1 cellular context compared by ENCODE assay signal in the genomic region with DNA sequence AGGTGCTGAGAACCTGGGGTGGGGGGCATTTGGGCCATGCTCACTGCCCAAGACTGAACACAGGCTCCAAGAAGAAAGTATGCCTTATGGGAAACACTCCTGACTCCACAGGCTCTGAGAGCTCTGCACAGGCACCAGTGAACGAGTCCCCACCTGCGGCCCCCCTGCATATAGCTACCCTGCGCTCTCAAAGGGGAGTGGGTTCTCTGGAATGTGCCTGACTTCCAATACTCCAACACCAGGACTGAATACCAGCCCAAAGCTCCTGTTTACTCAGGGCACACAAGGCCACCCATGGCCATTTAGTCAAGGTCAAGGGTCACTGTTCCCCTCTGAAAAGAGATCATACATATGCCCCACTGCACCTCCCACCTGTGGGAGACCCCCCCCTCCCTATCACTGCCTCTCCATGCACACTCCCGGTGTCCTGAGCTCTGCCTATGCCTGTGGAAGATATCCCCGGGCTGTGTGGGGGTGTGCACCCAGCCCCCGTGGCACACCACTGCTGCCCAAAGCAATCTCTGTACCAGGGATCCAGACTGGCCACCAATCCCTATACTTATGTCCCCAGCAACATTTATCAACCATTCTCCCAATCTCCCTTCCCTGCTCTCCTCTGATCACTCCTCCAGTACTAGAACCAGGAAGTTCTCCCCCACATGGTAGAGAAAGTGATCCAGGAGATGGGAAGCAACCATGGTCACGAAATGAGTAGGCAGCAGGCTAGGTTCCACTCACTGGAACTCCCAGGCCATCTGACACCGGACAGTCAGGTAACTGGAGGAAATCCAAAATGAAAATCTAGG.
TF ChIP-seq lines count a peak whose summit lies in the region.

No MANE protein-coding gene starts in this region.

TF ChIP-seq in HepG2, 621 proteins besides CTCF, POLR2A, EP300 and RAD21 (continued from another document):
- TF ChIP-seq, protein P1, sequence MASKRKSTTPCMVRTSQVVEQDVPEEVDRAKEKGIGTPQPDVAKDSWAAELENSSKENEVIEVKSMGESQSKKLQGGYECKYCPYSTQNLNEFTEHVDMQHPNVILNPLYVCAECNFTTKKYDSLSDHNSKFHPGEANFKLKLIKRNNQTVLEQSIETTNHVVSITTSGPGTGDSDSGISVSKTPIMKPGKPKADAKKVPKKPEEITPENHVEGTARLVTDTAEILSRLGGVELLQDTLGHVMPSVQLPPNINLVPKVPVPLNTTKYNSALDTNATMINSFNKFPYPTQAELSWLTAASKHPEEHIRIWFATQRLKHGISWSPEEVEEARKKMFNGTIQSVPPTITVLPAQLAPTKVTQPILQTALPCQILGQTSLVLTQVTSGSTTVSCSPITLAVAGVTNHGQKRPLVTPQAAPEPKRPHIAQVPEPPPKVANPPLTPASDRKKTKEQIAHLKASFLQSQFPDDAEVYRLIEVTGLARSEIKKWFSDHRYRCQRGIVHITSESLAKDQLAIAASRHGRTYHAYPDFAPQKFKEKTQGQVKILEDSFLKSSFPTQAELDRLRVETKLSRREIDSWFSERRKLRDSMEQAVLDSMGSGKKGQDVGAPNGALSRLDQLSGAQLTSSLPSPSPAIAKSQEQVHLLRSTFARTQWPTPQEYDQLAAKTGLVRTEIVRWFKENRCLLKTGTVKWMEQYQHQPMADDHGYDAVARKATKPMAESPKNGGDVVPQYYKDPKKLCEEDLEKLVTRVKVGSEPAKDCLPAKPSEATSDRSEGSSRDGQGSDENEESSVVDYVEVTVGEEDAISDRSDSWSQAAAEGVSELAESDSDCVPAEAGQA (IDR thresholded peaks at IDR 0.05; ENCODE audit: low read depth): no peak
- TF ChIP-seq, protein P1 (CRISPR knock-in tag; IDR thresholded peaks at IDR 0.05; ENCODE audit: borderline replicate concordance): no peak
- TF ChIP-seq FOXK1 (CRISPR knock-in tag; IDR thresholded peaks at IDR 0.05; ENCODE audit: borderline replicate concordance, low read depth) (peak; percentile 59; the same call in 1 of the 2 replicates), ZNF737 (CRISPR knock-in tag; IDR thresholded peaks at IDR 0.05; ENCODE audit: borderline replicate concordance) (no peak), KAT7 (CRISPR knock-in tag; IDR thresholded peaks at IDR 0.05; ENCODE audit: borderline replicate concordance) (no peak), SNAI1 (CRISPR knock-in tag; IDR thresholded peaks at IDR 0.05; ENCODE audit: borderline replicate concordance) (no peak), ZNF18 (CRISPR knock-in tag; IDR thresholded peaks at IDR 0.05; ENCODE audit: insufficient replicate concordance) (peak; percentile 93), ZNF414 (CRISPR knock-in tag; IDR thresholded peaks at IDR 0.05) (peak; percentile 79), THAP11 (CRISPR knock-in tag; IDR thresholded peaks at IDR 0.05) (0 out of 2 replicates have a peak, but pooled peaks have one; percentile 60), YEATS2 (CRISPR knock-in tag; IDR thresholded peaks at IDR 0.05; ENCODE audit: borderline replicate concordance) (no peak), ZNF101 (CRISPR knock-in tag; IDR thresholded peaks at IDR 0.05; ENCODE audit: borderline replicate concordance, low read depth) (no peak), HDAC1 (CRISPR knock-in tag; IDR thresholded peaks at IDR 0.05) (peak; percentile 97), KDM5A (IDR thresholded peaks at IDR 0.05; ENCODE audit: borderline replicate concordance, low read length) (no peak), NONO (IDR thresholded peaks at IDR 0.05) (no peak), NONO (CRISPR knock-in tag; conservative IDR thresholded peaks at IDR 0.05) (peak; percentile 65; the same call in 1 of the 2 replicates), FOXP1 (IDR thresholded peaks at IDR 0.05) (no peak), FOXP1 (CRISPR knock-in tag; IDR thresholded peaks at IDR 0.05) (peak; percentile 76), CENPX (CRISPR knock-in tag; IDR thresholded peaks at IDR 0.05) (no peak), PAX8 (CRISPR knock-in tag; IDR thresholded peaks at IDR 0.05; ENCODE audit: borderline replicate concordance) (no peak), MAZ (IDR thresholded peaks at IDR 0.05; ENCODE audit: borderline replicate concordance, low read depth, low read length) (no peak; the same call in 1 of the 2 replicates), MAZ (CRISPR knock-in tag; IDR thresholded peaks at IDR 0.05; ENCODE audit: low read depth) (peak; percentile 81), ZNF136 (CRISPR knock-in tag; IDR thresholded peaks at IDR 0.05; ENCODE audit: low read depth) (0 out of 2 replicates have a peak, but pooled peaks have one; percentile 43), ZFP36L2 (CRISPR knock-in tag; IDR thresholded peaks at IDR 0.05) (no peak), ZNF724P (CRISPR knock-in tag; IDR thresholded peaks at IDR 0.05; ENCODE audit: borderline replicate concordance) (0 out of 2 replicates have a peak, but pooled peaks have one; percentile 22), GMEB1 (CRISPR knock-in tag; IDR thresholded peaks at IDR 0.05; ENCODE audit: borderline replicate concordance) (peak; percentile 29; the same call in 1 of the 2 replicates), EED (CRISPR knock-in tag; IDR thresholded peaks at IDR 0.05) (no peak), ZSCAN9 (CRISPR knock-in tag; IDR thresholded peaks at IDR 0.05; ENCODE audit: borderline replicate concordance) (peak; percentile 76), AGO1 (IDR thresholded peaks at IDR 0.05; ENCODE audit: low read depth, low read length, poor library complexity, severe bottlenecking) (no peak), ZNF598 (CRISPR knock-in tag; IDR thresholded peaks at IDR 0.05; ENCODE audit: borderline replicate concordance) (0 out of 2 replicates have a peak, but pooled peaks have one; percentile 56), ZNF562 (CRISPR knock-in tag; IDR thresholded peaks at IDR 0.05; ENCODE audit: borderline replicate concordance) (no peak), RARG (CRISPR knock-in tag; IDR thresholded peaks at IDR 0.05; ENCODE audit: low read depth) (no peak), MED1 (CRISPR knock-in tag; IDR thresholded peaks at IDR 0.05) (peak; percentile 95), TRIM24 (CRISPR knock-in tag; IDR thresholded peaks at IDR 0.05) (no peak), ELF1 (CRISPR knock-in tag; IDR thresholded peaks at IDR 0.05) (peak; percentile 56; the same call in 1 of the 2 replicates), ZNF468 (CRISPR knock-in tag; IDR thresholded peaks at IDR 0.05) (no peak), ATM (IDR thresholded peaks at IDR 0.05; ENCODE audit: borderline replicate concordance) (no peak), ZBTB20 (CRISPR knock-in tag; IDR thresholded peaks at IDR 0.05; ENCODE audit: borderline replicate concordance, low read depth) (peak; percentile 63; the same call in 1 of the 2 replicates), SMC3 (IDR thresholded peaks at IDR 0.05; ENCODE audit: low read length) (no peak), E2F2 (CRISPR knock-in tag; IDR thresholded peaks at IDR 0.05; ENCODE audit: borderline replicate concordance) (no peak)
- TF ChIP-seq, protein P2, sequence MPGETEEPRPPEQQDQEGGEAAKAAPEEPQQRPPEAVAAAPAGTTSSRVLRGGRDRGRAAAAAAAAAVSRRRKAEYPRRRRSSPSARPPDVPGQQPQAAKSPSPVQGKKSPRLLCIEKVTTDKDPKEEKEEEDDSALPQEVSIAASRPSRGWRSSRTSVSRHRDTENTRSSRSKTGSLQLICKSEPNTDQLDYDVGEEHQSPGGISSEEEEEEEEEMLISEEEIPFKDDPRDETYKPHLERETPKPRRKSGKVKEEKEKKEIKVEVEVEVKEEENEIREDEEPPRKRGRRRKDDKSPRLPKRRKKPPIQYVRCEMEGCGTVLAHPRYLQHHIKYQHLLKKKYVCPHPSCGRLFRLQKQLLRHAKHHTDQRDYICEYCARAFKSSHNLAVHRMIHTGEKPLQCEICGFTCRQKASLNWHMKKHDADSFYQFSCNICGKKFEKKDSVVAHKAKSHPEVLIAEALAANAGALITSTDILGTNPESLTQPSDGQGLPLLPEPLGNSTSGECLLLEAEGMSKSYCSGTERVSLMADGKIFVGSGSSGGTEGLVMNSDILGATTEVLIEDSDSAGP (CRISPR knock-in tag; IDR thresholded peaks at IDR 0.05; ENCODE audit: borderline replicate concordance): no peak
- TF ChIP-seq, protein P3, sequence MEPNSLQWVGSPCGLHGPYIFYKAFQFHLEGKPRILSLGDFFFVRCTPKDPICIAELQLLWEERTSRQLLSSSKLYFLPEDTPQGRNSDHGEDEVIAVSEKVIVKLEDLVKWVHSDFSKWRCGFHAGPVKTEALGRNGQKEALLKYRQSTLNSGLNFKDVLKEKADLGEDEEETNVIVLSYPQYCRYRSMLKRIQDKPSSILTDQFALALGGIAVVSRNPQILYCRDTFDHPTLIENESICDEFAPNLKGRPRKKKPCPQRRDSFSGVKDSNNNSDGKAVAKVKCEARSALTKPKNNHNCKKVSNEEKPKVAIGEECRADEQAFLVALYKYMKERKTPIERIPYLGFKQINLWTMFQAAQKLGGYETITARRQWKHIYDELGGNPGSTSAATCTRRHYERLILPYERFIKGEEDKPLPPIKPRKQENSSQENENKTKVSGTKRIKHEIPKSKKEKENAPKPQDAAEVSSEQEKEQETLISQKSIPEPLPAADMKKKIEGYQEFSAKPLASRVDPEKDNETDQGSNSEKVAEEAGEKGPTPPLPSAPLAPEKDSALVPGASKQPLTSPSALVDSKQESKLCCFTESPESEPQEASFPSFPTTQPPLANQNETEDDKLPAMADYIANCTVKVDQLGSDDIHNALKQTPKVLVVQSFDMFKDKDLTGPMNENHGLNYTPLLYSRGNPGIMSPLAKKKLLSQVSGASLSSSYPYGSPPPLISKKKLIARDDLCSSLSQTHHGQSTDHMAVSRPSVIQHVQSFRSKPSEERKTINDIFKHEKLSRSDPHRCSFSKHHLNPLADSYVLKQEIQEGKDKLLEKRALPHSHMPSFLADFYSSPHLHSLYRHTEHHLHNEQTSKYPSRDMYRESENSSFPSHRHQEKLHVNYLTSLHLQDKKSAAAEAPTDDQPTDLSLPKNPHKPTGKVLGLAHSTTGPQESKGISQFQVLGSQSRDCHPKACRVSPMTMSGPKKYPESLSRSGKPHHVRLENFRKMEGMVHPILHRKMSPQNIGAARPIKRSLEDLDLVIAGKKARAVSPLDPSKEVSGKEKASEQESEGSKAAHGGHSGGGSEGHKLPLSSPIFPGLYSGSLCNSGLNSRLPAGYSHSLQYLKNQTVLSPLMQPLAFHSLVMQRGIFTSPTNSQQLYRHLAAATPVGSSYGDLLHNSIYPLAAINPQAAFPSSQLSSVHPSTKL (CRISPR knock-in tag; IDR thresholded peaks at IDR 0.05): peak; percentile 95
- TF ChIP-seq, protein P4, sequence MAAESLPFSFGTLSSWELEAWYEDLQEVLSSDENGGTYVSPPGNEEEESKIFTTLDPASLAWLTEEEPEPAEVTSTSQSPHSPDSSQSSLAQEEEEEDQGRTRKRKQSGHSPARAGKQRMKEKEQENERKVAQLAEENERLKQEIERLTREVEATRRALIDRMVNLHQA (CRISPR knock-in tag; IDR thresholded peaks at IDR 0.05): no peak
TF ChIP-seq in HepG2: peak in this region for 201.
